23 cellular contexts compared by ENCODE assay signal in the genomic region with DNA sequence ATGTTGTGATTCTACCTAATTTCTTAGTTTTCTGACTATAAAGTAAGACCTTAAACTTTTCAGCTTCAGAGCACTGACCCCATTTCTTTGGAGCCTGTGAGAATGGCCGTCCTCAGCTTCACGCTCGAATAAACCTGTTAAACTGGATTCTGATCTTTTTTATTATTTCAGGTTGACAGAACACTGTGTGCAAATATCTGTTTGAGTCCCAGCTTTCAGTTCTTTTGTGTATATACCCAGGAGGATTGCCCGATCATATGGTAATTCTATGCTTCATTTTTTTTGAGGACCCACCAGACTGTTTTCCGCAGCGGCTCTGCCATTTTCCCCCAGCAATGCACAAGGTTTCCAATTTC. TPM values are rescaled to one million over a fixed set of nuclear protein-coding genes. Genes with fewer than 3 reads are reported as not detected.
A peak's percentile ranks its signal among the peaks of the same experiment; 100 is the strongest.
DNase-seq lines count a peak whose midpoint lies in the region; ATAC-seq and TF ChIP-seq lines count a peak whose summit lies in the region.
"Had no signal": no experiment of that assay in that cellular context is flagged by ENCODE, and none has a peak within 500 bp of the region (broad histone marks: within the 10 kb centered on the region; RNA-seq: fewer than 3 reads in every experiment).

No MANE protein-coding gene starts in this region.

- DNase-seq in COLO668 (lab: John Stamatoyannopoulos, UW; ENCODE audit: unreplicated experiment) (peak; percentile 18), NCI-H1092 (lab: John Stamatoyannopoulos, UW) (peak; percentile 30), NCI-H774 (lab: John Stamatoyannopoulos, UW) (peak; percentile 45), prostate gland (ENCODE audit: low spot score) (peak; percentile 42), gastrocnemius medialis (no peak), thyroid gland (no peak)
- DNase-seq: activated CD4-positive, alpha-beta T cell treated with anti-CD3 and anti-CD28 coated beads for 36 hours; activated naive CD4-positive, alpha-beta T cell treated with anti-CD3 and anti-CD28 coated beads, Interleukin-2, amount 50 U/mL, for 16 hours; activated T-cell treated with anti-CD3 and anti-CD28 coated beads, Interleukin-2, amount 50 U/mL, for 72 hours; CD4-positive, alpha-beta memory T cell; dermis blood vessel endothelial cell; glutamatergic neuron; mesendoderm; MM.1S; naive thymus-derived CD8-positive, alpha-beta T cell; NCI-H524 treated with DMSO at 0.1 percent for 48 hours; pancreas; right lobe of liver; stimulated activated CD8-positive, alpha-beta memory T cell treated with anti-CD3 and anti-CD28 coated beads, Interleukin-4, amount 100 ng/mL, for 48 hours; T-cell had no signal

- H3K27me3 ChIP-seq in prostate gland (replicated peaks; ENCODE audit: insufficient read depth) (no peaks in the 10 kb centered on the region), gastrocnemius medialis (peaks cover 0 to 14% (median 10%) of the 10 kb centered on the region in 3 donors), thyroid gland (no peaks in the 10 kb centered on the region)
- H3K27me3 ChIP-seq: pancreas, right lobe of liver had no signal

- H3K27ac ChIP-seq in prostate gland = peak overlapping the region; percentile 81 to 89
- no peak overlapping the region for H3K27ac ChIP-seq in gastrocnemius medialis
- H3K27ac ChIP-seq in thyroid gland = no peak overlapping the region
- H3K27ac ChIP-seq: right lobe of liver had no signal

- H3K9me3 ChIP-seq in prostate gland = no peaks in the 10 kb centered on the region
- no peaks in the 10 kb centered on the region for H3K9me3 ChIP-seq in gastrocnemius medialis
- no peaks in the 10 kb centered on the region for H3K9me3 ChIP-seq in thyroid gland
- H3K9me3 ChIP-seq: pancreas, right lobe of liver had no signal

- no peaks in the 10 kb centered on the region for H3K36me3 ChIP-seq in prostate gland
- H3K36me3 ChIP-seq in gastrocnemius medialis = no peaks in the 10 kb centered on the region
- no peaks in the 10 kb centered on the region for H3K36me3 ChIP-seq in thyroid gland
- H3K36me3 ChIP-seq: pancreas, right lobe of liver had no signal

- no peaks in the 10 kb centered on the region for H3K4me1 ChIP-seq in prostate gland (replicated peaks)
- H3K4me1 ChIP-seq in gastrocnemius medialis = no peaks in the 10 kb centered on the region
- peaks cover 0 to 3% of the 10 kb centered on the region in 2 donors for H3K4me1 ChIP-seq in thyroid gland
- H3K4me1 ChIP-seq: right lobe of liver had no signal

- TF ChIP-seq CTCF in prostate gland (IDR thresholded peaks at IDR 0.05) (no peak), gastrocnemius medialis (IDR thresholded peaks at IDR 0.05 in 4 of 5, conservative IDR thresholded peaks at IDR 0.05 in 1 of 5) (no peak), thyroid gland (IDR thresholded peaks at IDR 0.05) (no peak)

- no peak for TF ChIP-seq POLR2A in prostate gland (IDR thresholded peaks at IDR 0.05)
- TF ChIP-seq POLR2A in gastrocnemius medialis (IDR thresholded peaks at IDR 0.05) = no peak
- no peak for TF ChIP-seq POLR2A in thyroid gland (IDR thresholded peaks at IDR 0.05)

- intact Hi-C loops in prostate gland (cut with DNase I) = no loop called here
- intact Hi-C loops in gastrocnemius medialis (cut with DNase I; ENCODE audit: low total_unique reads) = no loop called here
- intact Hi-C loops in thyroid gland (cut with DNase I) = no loop called here

- ATAC-seq in gastrocnemius medialis = no peak
- no peak for ATAC-seq in GM21390 (IDR thresholded peaks at IDR 0.05; ENCODE audit: unreplicated experiment)
- ATAC-seq: HCT116; naive thymus-derived CD8-positive, alpha-beta T cell; Right ventricle myocardium inferior; T-cell had no signal

- WGBS in prostate gland = 36% methylated on average over 6 of the region's 6 CpGs
- 55 to 61% methylated on average over 6 of the region's 6 CpGs for WGBS in thyroid gland, 2 donors

- in situ Hi-C loops in gastrocnemius medialis (cut with MboI; ENCODE audit: low sequenced_read_pairs in 4 of 4) = loop anchor here in 1 of 4 donors (25.0 kb wide), 1 partner anchor 816 kb away; no protein-coding TSS in a partner anchor

- H3K4me3 ChIP-seq in prostate gland (no peak overlapping the region), gastrocnemius medialis (no peak overlapping the region), thyroid gland (replicated peaks in 1 of 3) (no peak overlapping the region)
- H3K4me3 ChIP-seq: pancreas, right lobe of liver had no signal

RNA-seq across cellular contexts. Expression of a gene that starts 19.9 kb away (rescaled TPM):
- total RNA-seq in prostate gland = 10 to 100 TPM in 1 of 2 donors, 1 to 10 TPM in 1; 8.1 to 22.4 TPM
- not detected for total RNA-seq in gastrocnemius medialis
- under 1 TPM in 1 of 4 donors, not detected in 3; 0.67 TPM for total RNA-seq in thyroid gland
- total RNA-seq: activated CD4-positive, alpha-beta T cell treated with anti-CD3 and anti-CD28 coated beads for 36 hours; activated T-cell treated with anti-CD3 and anti-CD28 coated beads, Interleukin-2, amount 50 U/mL, for 72 hours; CD4-positive, alpha-beta memory T cell; dermis blood vessel endothelial cell; naive thymus-derived CD8-positive, alpha-beta T cell; right lobe of liver; Right ventricle myocardium inferior; T-cell had no signal

RNA-seq across cellular contexts. Expression of a gene that starts 26.4 kb away (rescaled TPM):
- total RNA-seq in prostate gland (10 to 100 TPM; 42.8 to 54.6 TPM), gastrocnemius medialis (1 to 10 TPM; 1.7 to 6.3 (median 4.8) TPM), thyroid gland (10 to 100 TPM in 2 of 4 donors, 1 to 10 TPM in 2; 1.1 to 12.7 (median 10.3) TPM)

RNA-seq across cellular contexts. Expression of a gene that starts 47.0 kb away (rescaled TPM):
- total RNA-seq in prostate gland (10 to 100 TPM; 48.9 to 68.6 TPM), gastrocnemius medialis (10 to 100 TPM; 16.5 to 34.1 (median 22.0) TPM), thyroid gland (10 to 100 TPM; 35.1 to 44.8 (median 40.5) TPM)

RNA-seq across cellular contexts. Expression of a gene that starts 57.2 kb away (rescaled TPM):
- total RNA-seq in prostate gland = 100 to 1,000 TPM in 1 of 2 donors, 10 to 100 TPM in 1; 76.9 to 170 TPM
- total RNA-seq in gastrocnemius medialis = 1 to 10 TPM; 2.2 to 6.5 (median 3.9) TPM
- total RNA-seq in thyroid gland = 100 to 1,000 TPM in 2 of 4 donors, 10 to 100 TPM in 2; 46.2 to 129 (median 101) TPM

Comparison
In these comparisons a context has a peak if more than half of its experiments do, and no peak if none do; other contexts are left out.
1. DNase-seq: peak in COLO668 (single experiment), NCI-H1092 (single experiment), NCI-H774 (single experiment) and prostate gland (single experiment); none in gastrocnemius medialis (0 of 2) and thyroid gland (0 of 2).
2. H3K27ac ChIP-seq: peak in prostate gland (2 of 2); none in gastrocnemius medialis (0 of 4) and thyroid gland (0 of 3).
3. RNA of a gene that starts 19.9 kb away (total RNA-seq): 8.1 to 22.4 TPM in prostate gland; 0.67 TPM in thyroid gland and not detected in gastrocnemius medialis; every median in the first group is over 4 times any median in the second.